In genomic region chr1:20666804-20667203, GRCh38 we compare ENCODE assay signal across 9 cellular contexts. TPM values are rescaled to one million over a fixed set of nuclear protein-coding genes. Genes with fewer than 3 reads are reported as not detected.
A peak's percentile ranks its signal among the peaks of the same experiment; 100 is the strongest.
DNase-seq lines count a peak whose midpoint lies in the region; ATAC-seq and TF ChIP-seq lines count a peak whose summit lies in the region.
"Had no signal": no experiment of that assay in that cellular context is flagged by ENCODE, and none has a peak within 500 bp of the region (broad histone marks: within the 10 kb centered on the region; RNA-seq: fewer than 3 reads in every experiment).

No MANE protein-coding gene starts in this region.

- intact Hi-C loops in CD4-positive, alpha-beta memory T cell (cut with micrococcal nuclease): no loop called here

- CTCF ChIA-PET in CD4-positive, alpha-beta memory T cell (lab: Charles Lee; ENCODE audit: partially characterized antibody): interaction anchor here (1.1 to 1.4 kb wide), 2 partner anchors 26 to 33 kb away, joined by 3 to 4 read pairs; no protein-coding TSS in a partner anchor

- H3K9ac ChIP-seq in DND-41 (ENCODE audit: low read depth, low read length) (no peak overlapping the region), SU-DHL-6 (ENCODE audit: low read length) (no peak overlapping the region)

- DNase-seq in DND-41: peak; percentile 34
- DNase-seq in HFF-Myc (ENCODE audit: extremely low read depth, low read depth): peak; percentile 16
- DNase-seq in iris pigment epithelial cell (ENCODE audit: low read depth): peak; percentile 25
- DNase-seq in CD4-positive, alpha-beta memory T cell: no peak
- DNase-seq in NCI-H1092 (lab: John Stamatoyannopoulos, UW): no peak
- DNase-seq in HPDE6-E6E7 (ENCODE audit: extremely low spot score): no peak
- no peak for DNase-seq in DMS79 (lab: John Stamatoyannopoulos, UW)
- DNase-seq: naive B cell had no signal

- no peak overlapping the region for H3K27ac Mint-ChIP-seq in CD4-positive, alpha-beta memory T cell

- H3K27me3 ChIP-seq in DND-41 (ENCODE audit: insufficient read depth, low read length, poor library complexity): no peaks in the 10 kb centered on the region
- no peaks in the 10 kb centered on the region for H3K27me3 ChIP-seq in SU-DHL-6 (ENCODE audit: low read length)
- no peaks in the 10 kb centered on the region for H3K27me3 ChIP-seq in CD4-positive, alpha-beta memory T cell (ENCODE audit: insufficient read depth, low read length)

- peak; percentile 74 for ATAC-seq in DND-41 (ENCODE audit: insufficient read depth, low read depth)

- H3K9me2 ChIP-seq in SU-DHL-6 (replicated peaks; ENCODE audit: insufficient read depth, low read length): no peaks in the 10 kb centered on the region

- POLR2A ChIA-PET in CD4-positive, alpha-beta memory T cell (lab: Charles Lee; ENCODE audit: partially characterized antibody): no interaction called here

- H3K4me1 Mint-ChIP-seq in CD4-positive, alpha-beta memory T cell: peaks cover 10 to 15% (median 12%) of the 10 kb centered on the region in 4 donors

- H4K20me1 ChIP-seq in DND-41 (ENCODE audit: insufficient read depth, low read length) (no peaks in the 10 kb centered on the region), SU-DHL-6 (ENCODE audit: low read depth, low read length) (no peaks in the 10 kb centered on the region)

- peaks cover 18% of the 10 kb centered on the region for H3K4me1 ChIP-seq in DND-41 (ENCODE audit: insufficient read depth, low read length)
- peaks cover 9% of the 10 kb centered on the region for H3K4me1 ChIP-seq in CD4-positive, alpha-beta memory T cell (ENCODE audit: insufficient read depth, low read length)

- no peak overlapping the region for H3K4me3 Mint-ChIP-seq in CD4-positive, alpha-beta memory T cell

- TF ChIP-seq CTCF in DND-41 (IDR thresholded peaks at IDR 0.05; ENCODE audit: borderline replicate concordance, extremely low read depth, low read length, poor library complexity, severe bottlenecking) (no peak), HFF-Myc (IDR thresholded peaks at IDR 0.05; ENCODE audit: low read depth, low read length, missing control alignments) (no peak), SU-DHL-6 (IDR thresholded peaks at IDR 0.05; ENCODE audit: insufficient read depth, low read length, poor library complexity, severe bottlenecking) (no peak)

- H3K4me3 ChIP-seq in DND-41 (ENCODE audit: low read depth in 1 of 2, low read length in 2 of 2): no peak overlapping the region
- no peak overlapping the region for H3K4me3 ChIP-seq in HFF-Myc (replicated peaks; ENCODE audit: low read depth, low read length)
- H3K4me3 ChIP-seq in SU-DHL-6 (ENCODE audit: insufficient read depth, low read length, poor library complexity, severe bottlenecking): no peak overlapping the region
- H3K4me3 ChIP-seq in CD4-positive, alpha-beta memory T cell (ENCODE audit: low read length in 2 of 2): no peak overlapping the region

- no peaks in the 10 kb centered on the region; the same call in 1 of the 2 replicates for H3K36me3 ChIP-seq in DND-41 (ENCODE audit: insufficient read depth, low read length)
- no peaks in the 10 kb centered on the region for H3K36me3 ChIP-seq in SU-DHL-6 (ENCODE audit: low read length)
- no peaks in the 10 kb centered on the region for H3K36me3 ChIP-seq in CD4-positive, alpha-beta memory T cell (ENCODE audit: insufficient read depth, low read length)

- peaks cover 0 to 2% of the 10 kb centered on the region in 2 donors for H3K27me3 Mint-ChIP-seq in CD4-positive, alpha-beta memory T cell

- no peaks in the 10 kb centered on the region for H3K36me3 Mint-ChIP-seq in CD4-positive, alpha-beta memory T cell
- H3K36me3 Mint-ChIP-seq: naive B cell had no signal

- peak overlapping the region; percentile 63 for H2AFZ ChIP-seq in DND-41 (ENCODE audit: low read depth, low read length)
- H2AFZ ChIP-seq in SU-DHL-6 (ENCODE audit: low read depth, low read length, severe bottlenecking): peak overlapping the region; percentile 86

- H3K79me2 ChIP-seq in DND-41 (ENCODE audit: insufficient read depth, low read length) (peaks cover 5% of the 10 kb centered on the region; the same call in 1 of the 2 replicates), SU-DHL-6 (ENCODE audit: insufficient read depth, low read length) (no peaks in the 10 kb centered on the region)

- H3F3A ChIP-seq in SU-DHL-6 (ENCODE audit: insufficient read depth): no peaks in the 10 kb centered on the region

- H3K27ac ChIP-seq in DND-41 (ENCODE audit: low read length) (no peak overlapping the region), SU-DHL-6 (ENCODE audit: low read depth, low read length) (no peak overlapping the region)
- H3K27ac ChIP-seq in CD4-positive, alpha-beta memory T cell (ENCODE audit: low read depth, low read length): no peak overlapping the region

- no peaks in the 10 kb centered on the region for H3K9me3 ChIP-seq in DND-41 (ENCODE audit: insufficient read depth, low read length, severe bottlenecking)
- no peaks in the 10 kb centered on the region; the same call in 1 of the 2 replicates for H3K9me3 ChIP-seq in SU-DHL-6 (ENCODE audit: insufficient read depth, low read length)
- no peaks in the 10 kb centered on the region for H3K9me3 ChIP-seq in CD4-positive, alpha-beta memory T cell (ENCODE audit: control insufficient read depth in 1 of 2, low read length in 2 of 2)

- H3K9me3 Mint-ChIP-seq in CD4-positive, alpha-beta memory T cell: no peaks in the 10 kb centered on the region

- H3K4me2 ChIP-seq in DND-41 (ENCODE audit: insufficient read depth, low read length) (0 out of 2 replicates have a peak overlapping the region, but pooled peaks have one; percentile 2), SU-DHL-6 (ENCODE audit: low read depth, low read length, poor library complexity, severe bottlenecking) (no peak overlapping the region)

RNA-seq across cellular contexts. Expression of gene DDOST, which starts 5.6 kb away (rescaled TPM):
- 100 to 1,000 TPM; 133 to 134 TPM for total RNA-seq in CD4-positive, alpha-beta memory T cell
- polyA plus RNA-seq in CD4-positive, alpha-beta memory T cell: 100 to 1,000 TPM; 235 to 405 TPM

RNA-seq across cellular contexts. Expression of gene PINK1, which starts 33.5 kb away (rescaled TPM):
- 10 to 100 TPM; 19.5 to 21.7 TPM for total RNA-seq in CD4-positive, alpha-beta memory T cell
- polyA plus RNA-seq in CD4-positive, alpha-beta memory T cell: 10 to 100 TPM; 19.0 to 24.2 TPM

RNA-seq across cellular contexts. Expression of gene KIF17, which starts 51.0 kb away (rescaled TPM):
- total RNA-seq in CD4-positive, alpha-beta memory T cell: not detected
- not detected for polyA plus RNA-seq in CD4-positive, alpha-beta memory T cell

Comparison
In these comparisons a context has a peak if more than half of its experiments do, and no peak if none do; other contexts are left out.
1. DNase-seq: peak in DND-41 (single experiment), HFF-Myc (single experiment) and iris pigment epithelial cell (single experiment); none in CD4-positive, alpha-beta memory T cell (0 of 5), NCI-H1092 (single experiment), HPDE6-E6E7 (single experiment) and DMS79 (single experiment).